ENCODE assay signal across 2 cellular contexts in genomic region chr12:15631007-15631715, GRCh38.
TF ChIP-seq lines count a peak whose summit lies in the region.

No MANE protein-coding gene starts in this region.

TF ChIP-seq in H1, 55 proteins besides CTCF, POLR2A, EP300 and RAD21 (continued from another document):
- TF ChIP-seq CHD7 (IDR thresholded peaks at IDR 0.05; ENCODE audit: insufficient replicate concordance, low read length) (no peak), CREB1 (IDR thresholded peaks at IDR 0.05) (no peak), POLR2AphosphoS5 (IDR thresholded peaks at IDR 0.05; ENCODE audit: low read depth, low read length) (no peak), KDM1A (IDR thresholded peaks at IDR 0.05; ENCODE audit: borderline replicate concordance, low read length) (no peak), TAF1 (IDR thresholded peaks at IDR 0.05; ENCODE audit: low read depth, low read length) (no peak), HDAC6 (IDR thresholded peaks at IDR 0.05; ENCODE audit: low read depth, low read length) (no peak)

TF ChIP-seq in HEK293T, 16 proteins besides CTCF, POLR2A, EP300 and RAD21 (continued from another document):
- TF ChIP-seq SP1 (IDR thresholded peaks at IDR 0.05) = no peak
- TF ChIP-seq TARDBP (IDR thresholded peaks at IDR 0.05) = no peak
- no peak for TF ChIP-seq ELF4 (IDR thresholded peaks at IDR 0.05)
- no peak for TF ChIP-seq NFRKB (IDR thresholded peaks at IDR 0.05)
- no peak for TF ChIP-seq FOXA1 (IDR thresholded peaks at IDR 0.05)
- TF ChIP-seq FOXM1 (IDR thresholded peaks at IDR 0.05; ENCODE audit: borderline replicate concordance) = no peak
- TF ChIP-seq LEF1 (IDR thresholded peaks at IDR 0.05; ENCODE audit: borderline replicate concordance) = no peak
- no peak for TF ChIP-seq CTBP1 (IDR thresholded peaks at IDR 0.05; ENCODE audit: borderline replicate concordance)
TF ChIP-seq in HEK293T: peak in this region for 0.
